Comparison of ENCODE assay signal across 1 cellular context in the genomic region with DNA sequence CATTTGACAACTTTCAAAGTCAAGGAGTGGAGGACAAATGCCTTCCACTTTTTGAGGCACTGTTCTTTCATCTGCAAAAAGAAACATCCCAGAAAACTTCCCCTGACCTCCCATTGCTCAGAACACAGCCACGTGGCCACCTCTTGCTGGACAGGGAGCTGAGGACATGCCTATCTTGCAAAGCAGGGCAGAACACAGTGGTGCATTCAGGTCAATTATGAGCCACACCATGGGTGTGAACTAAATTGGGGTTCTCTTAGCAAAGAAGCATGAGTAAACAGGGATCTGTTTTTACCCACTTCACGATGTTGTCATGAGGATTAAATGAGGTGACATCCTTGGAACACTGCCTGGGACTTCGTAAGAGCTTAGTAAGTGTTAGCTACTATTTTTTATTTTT.
TF ChIP-seq lines count a peak whose summit lies in the region.

No MANE protein-coding gene starts in this region.

TF ChIP-seq in K562, 482 proteins besides CTCF, POLR2A, EP300 and RAD21:
- TF ChIP-seq, protein P1, sequence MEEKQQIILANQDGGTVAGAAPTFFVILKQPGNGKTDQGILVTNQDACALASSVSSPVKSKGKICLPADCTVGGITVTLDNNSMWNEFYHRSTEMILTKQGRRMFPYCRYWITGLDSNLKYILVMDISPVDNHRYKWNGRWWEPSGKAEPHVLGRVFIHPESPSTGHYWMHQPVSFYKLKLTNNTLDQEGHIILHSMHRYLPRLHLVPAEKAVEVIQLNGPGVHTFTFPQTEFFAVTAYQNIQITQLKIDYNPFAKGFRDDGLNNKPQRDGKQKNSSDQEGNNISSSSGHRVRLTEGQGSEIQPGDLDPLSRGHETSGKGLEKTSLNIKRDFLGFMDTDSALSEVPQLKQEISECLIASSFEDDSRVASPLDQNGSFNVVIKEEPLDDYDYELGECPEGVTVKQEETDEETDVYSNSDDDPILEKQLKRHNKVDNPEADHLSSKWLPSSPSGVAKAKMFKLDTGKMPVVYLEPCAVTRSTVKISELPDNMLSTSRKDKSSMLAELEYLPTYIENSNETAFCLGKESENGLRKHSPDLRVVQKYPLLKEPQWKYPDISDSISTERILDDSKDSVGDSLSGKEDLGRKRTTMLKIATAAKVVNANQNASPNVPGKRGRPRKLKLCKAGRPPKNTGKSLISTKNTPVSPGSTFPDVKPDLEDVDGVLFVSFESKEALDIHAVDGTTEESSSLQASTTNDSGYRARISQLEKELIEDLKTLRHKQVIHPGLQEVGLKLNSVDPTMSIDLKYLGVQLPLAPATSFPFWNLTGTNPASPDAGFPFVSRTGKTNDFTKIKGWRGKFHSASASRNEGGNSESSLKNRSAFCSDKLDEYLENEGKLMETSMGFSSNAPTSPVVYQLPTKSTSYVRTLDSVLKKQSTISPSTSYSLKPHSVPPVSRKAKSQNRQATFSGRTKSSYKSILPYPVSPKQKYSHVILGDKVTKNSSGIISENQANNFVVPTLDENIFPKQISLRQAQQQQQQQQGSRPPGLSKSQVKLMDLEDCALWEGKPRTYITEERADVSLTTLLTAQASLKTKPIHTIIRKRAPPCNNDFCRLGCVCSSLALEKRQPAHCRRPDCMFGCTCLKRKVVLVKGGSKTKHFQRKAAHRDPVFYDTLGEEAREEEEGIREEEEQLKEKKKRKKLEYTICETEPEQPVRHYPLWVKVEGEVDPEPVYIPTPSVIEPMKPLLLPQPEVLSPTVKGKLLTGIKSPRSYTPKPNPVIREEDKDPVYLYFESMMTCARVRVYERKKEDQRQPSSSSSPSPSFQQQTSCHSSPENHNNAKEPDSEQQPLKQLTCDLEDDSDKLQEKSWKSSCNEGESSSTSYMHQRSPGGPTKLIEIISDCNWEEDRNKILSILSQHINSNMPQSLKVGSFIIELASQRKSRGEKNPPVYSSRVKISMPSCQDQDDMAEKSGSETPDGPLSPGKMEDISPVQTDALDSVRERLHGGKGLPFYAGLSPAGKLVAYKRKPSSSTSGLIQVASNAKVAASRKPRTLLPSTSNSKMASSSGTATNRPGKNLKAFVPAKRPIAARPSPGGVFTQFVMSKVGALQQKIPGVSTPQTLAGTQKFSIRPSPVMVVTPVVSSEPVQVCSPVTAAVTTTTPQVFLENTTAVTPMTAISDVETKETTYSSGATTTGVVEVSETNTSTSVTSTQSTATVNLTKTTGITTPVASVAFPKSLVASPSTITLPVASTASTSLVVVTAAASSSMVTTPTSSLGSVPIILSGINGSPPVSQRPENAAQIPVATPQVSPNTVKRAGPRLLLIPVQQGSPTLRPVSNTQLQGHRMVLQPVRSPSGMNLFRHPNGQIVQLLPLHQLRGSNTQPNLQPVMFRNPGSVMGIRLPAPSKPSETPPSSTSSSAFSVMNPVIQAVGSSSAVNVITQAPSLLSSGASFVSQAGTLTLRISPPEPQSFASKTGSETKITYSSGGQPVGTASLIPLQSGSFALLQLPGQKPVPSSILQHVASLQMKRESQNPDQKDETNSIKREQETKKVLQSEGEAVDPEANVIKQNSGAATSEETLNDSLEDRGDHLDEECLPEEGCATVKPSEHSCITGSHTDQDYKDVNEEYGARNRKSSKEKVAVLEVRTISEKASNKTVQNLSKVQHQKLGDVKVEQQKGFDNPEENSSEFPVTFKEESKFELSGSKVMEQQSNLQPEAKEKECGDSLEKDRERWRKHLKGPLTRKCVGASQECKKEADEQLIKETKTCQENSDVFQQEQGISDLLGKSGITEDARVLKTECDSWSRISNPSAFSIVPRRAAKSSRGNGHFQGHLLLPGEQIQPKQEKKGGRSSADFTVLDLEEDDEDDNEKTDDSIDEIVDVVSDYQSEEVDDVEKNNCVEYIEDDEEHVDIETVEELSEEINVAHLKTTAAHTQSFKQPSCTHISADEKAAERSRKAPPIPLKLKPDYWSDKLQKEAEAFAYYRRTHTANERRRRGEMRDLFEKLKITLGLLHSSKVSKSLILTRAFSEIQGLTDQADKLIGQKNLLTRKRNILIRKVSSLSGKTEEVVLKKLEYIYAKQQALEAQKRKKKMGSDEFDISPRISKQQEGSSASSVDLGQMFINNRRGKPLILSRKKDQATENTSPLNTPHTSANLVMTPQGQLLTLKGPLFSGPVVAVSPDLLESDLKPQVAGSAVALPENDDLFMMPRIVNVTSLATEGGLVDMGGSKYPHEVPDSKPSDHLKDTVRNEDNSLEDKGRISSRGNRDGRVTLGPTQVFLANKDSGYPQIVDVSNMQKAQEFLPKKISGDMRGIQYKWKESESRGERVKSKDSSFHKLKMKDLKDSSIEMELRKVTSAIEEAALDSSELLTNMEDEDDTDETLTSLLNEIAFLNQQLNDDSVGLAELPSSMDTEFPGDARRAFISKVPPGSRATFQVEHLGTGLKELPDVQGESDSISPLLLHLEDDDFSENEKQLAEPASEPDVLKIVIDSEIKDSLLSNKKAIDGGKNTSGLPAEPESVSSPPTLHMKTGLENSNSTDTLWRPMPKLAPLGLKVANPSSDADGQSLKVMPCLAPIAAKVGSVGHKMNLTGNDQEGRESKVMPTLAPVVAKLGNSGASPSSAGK (IDR thresholded peaks at IDR 0.05): peak; percentile 43; the same call in 1 of the 2 replicates
- TF ChIP-seq, protein P2, sequence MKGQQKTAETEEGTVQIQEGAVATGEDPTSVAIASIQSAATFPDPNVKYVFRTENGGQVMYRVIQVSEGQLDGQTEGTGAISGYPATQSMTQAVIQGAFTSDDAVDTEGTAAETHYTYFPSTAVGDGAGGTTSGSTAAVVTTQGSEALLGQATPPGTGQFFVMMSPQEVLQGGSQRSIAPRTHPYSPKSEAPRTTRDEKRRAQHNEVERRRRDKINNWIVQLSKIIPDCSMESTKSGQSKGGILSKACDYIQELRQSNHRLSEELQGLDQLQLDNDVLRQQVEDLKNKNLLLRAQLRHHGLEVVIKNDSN (CRISPR knock-in tag; IDR thresholded peaks at IDR 0.05): 0 out of 2 replicates have a peak, but pooled peaks have one; percentile 17
- TF ChIP-seq ELF2 (CRISPR knock-in tag; IDR thresholded peaks at IDR 0.05) (no peak), L3MBTL2 (IDR thresholded peaks at IDR 0.05) (peak; percentile 32; the same call in 1 of the 2 replicates)
TF ChIP-seq in K562: peak in this region for 3.
